1 cellular context compared by ENCODE assay signal in genomic region chr1:28737245-28738137, GRCh38.
A peak's percentile ranks its signal among the peaks of the same experiment; 100 is the strongest.
TF ChIP-seq lines count a peak whose summit lies in the region.

No MANE protein-coding gene starts in this region.

TF ChIP-seq in HepG2, 621 proteins besides CTCF, POLR2A, EP300 and RAD21 (continued from another document and continues in another):
- TF ChIP-seq, protein P1, sequence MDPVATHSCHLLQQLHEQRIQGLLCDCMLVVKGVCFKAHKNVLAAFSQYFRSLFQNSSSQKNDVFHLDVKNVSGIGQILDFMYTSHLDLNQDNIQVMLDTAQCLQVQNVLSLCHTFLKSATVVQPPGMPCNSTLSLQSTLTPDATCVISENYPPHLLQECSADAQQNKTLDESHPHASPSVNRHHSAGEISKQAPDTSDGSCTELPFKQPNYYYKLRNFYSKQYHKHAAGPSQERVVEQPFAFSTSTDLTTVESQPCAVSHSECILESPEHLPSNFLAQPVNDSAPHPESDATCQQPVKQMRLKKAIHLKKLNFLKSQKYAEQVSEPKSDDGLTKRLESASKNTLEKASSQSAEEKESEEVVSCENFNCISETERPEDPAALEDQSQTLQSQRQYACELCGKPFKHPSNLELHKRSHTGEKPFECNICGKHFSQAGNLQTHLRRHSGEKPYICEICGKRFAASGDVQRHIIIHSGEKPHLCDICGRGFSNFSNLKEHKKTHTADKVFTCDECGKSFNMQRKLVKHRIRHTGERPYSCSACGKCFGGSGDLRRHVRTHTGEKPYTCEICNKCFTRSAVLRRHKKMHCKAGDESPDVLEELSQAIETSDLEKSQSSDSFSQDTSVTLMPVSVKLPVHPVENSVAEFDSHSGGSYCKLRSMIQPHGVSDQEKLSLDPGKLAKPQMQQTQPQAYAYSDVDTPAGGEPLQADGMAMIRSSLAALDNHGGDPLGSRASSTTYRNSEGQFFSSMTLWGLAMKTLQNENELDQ (CRISPR knock-in tag; IDR thresholded peaks at IDR 0.05; ENCODE audit: borderline replicate concordance) = no peak
- TF ChIP-seq, protein P2, sequence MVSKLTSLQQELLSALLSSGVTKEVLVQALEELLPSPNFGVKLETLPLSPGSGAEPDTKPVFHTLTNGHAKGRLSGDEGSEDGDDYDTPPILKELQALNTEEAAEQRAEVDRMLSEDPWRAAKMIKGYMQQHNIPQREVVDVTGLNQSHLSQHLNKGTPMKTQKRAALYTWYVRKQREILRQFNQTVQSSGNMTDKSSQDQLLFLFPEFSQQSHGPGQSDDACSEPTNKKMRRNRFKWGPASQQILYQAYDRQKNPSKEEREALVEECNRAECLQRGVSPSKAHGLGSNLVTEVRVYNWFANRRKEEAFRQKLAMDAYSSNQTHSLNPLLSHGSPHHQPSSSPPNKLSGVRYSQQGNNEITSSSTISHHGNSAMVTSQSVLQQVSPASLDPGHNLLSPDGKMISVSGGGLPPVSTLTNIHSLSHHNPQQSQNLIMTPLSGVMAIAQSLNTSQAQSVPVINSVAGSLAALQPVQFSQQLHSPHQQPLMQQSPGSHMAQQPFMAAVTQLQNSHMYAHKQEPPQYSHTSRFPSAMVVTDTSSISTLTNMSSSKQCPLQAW (CRISPR knock-in tag; IDR thresholded peaks at IDR 0.05) = no peak
- no peak for TF ChIP-seq SIX1 (CRISPR knock-in tag; IDR thresholded peaks at IDR 0.05; ENCODE audit: borderline replicate concordance)
- TF ChIP-seq, protein P3, sequence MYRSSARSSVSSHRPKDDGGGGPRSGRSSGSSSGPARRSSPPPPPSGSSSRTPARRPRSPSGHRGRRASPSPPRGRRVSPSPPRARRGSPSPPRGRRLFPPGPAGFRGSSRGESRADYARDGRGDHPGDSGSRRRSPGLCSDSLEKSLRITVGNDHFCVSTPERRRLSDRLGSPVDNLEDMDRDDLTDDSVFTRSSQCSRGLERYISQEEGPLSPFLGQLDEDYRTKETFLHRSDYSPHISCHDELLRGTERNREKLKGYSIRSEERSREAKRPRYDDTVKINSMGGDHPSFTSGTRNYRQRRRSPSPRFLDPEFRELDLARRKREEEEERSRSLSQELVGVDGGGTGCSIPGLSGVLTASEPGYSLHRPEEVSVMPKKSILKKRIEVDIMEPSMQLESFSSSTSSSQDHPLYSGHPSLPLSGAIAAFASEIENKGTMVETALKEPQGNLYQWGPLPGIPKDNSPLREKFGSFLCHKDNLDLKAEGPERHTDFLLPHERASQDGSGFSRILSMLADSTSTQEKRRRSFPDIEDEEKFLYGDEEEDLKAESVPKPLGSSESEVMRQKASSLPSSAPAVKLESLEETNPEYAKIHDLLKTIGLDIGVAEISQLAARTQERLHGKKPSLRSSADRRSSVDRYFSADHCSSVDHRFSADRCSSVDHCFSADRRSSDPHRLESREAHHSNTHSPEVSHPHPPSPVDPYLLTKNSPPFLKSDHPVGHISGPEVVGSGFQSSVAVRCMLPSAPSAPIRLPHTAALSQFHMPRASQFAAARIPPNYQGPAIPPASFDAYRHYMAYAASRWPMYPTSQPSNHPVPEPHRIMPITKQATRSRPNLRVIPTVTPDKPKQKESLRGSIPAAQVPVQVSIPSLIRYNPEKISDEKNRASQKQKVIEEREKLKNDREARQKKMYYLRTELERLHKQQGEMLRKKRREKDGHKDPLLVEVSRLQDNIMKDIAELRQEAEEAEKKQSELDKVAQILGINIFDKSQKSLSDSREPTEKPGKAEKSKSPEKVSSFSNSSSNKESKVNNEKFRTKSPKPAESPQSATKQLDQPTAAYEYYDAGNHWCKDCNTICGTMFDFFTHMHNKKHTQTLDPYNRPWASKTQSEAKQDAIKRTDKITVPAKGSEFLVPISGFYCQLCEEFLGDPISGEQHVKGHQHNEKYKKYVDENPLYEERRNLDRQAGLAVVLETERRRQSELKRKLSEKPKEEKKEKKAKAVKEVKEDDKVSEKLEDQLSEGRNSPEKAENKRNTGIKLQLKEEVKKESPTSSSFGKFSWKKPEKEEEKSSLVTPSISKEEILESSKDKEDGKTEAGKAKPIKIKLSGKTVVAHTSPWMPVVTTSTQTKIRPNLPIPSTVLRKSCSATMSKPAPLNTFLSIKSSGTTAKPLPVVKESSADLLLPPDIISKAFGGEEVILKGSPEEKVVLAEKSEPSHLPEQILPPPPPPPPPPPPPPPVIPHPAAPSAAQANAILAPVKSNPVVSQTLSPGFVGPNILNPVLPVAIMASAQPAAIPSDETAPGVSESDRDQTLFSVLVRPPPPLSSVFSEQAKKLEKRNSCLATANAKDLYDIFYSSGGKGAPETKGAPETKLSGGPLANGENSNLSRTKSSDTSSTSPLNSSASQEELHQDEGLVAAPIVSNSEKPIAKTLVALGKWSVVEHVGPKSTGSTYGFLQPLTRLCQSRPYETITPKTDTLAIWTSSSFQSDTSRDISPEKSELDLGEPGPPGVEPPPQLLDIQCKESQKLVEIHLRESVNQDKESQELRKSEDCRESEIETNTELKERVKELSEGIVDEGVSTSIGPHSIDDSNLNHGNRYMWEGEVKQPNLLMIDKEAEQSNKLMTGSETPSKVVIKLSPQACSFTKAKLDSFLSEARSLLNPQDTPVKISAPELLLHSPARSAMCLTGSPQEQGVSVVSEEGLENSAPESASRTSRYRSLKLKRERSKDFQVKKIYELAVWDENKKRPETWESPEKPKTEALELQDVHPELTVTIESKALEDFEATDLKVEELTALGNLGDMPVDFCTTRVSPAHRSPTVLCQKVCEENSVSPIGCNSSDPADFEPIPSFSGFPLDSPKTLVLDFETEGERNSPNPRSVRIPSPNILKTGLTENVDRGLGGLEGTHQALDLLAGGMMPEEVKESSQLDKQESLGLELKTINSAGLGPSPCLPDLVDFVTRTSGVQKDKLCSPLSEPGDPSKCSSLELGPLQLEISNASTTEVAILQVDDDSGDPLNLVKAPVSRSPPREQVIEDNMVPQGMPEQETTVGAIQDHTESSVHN (CRISPR knock-in tag; IDR thresholded peaks at IDR 0.05) = no peak
- TF ChIP-seq THRA (CRISPR knock-in tag; IDR thresholded peaks at IDR 0.05; ENCODE audit: borderline replicate concordance) = no peak
- no peak for TF ChIP-seq FOXK2 (IDR thresholded peaks at IDR 0.05)
- no peak for TF ChIP-seq DR1 (CRISPR knock-in tag; IDR thresholded peaks at IDR 0.05)
- no peak for TF ChIP-seq ETS1 (CRISPR knock-in tag; IDR thresholded peaks at IDR 0.05)
- TF ChIP-seq ZNF619 (CRISPR knock-in tag; IDR thresholded peaks at IDR 0.05) = no peak
- TF ChIP-seq ZNF75D (CRISPR knock-in tag; IDR thresholded peaks at IDR 0.05; ENCODE audit: borderline replicate concordance) = peak; percentile 12; the same call in 1 of the 2 replicates
- TF ChIP-seq KDM1A (CRISPR knock-in tag; IDR thresholded peaks at IDR 0.05) = no peak; the same call in 1 of the 2 replicates
- TF ChIP-seq TBL1XR1 (IDR thresholded peaks at IDR 0.05; ENCODE audit: borderline replicate concordance, low read length, partially characterized antibody) = no peak
- TF ChIP-seq ZNF841 (CRISPR knock-in tag; IDR thresholded peaks at IDR 0.05; ENCODE audit: borderline replicate concordance) = no peak
- no peak for TF ChIP-seq SMC3 (IDR thresholded peaks at IDR 0.05; ENCODE audit: low read length)
- TF ChIP-seq FOXJ3 (CRISPR knock-in tag; IDR thresholded peaks at IDR 0.05; ENCODE audit: borderline replicate concordance) = no peak
- TF ChIP-seq, protein P4, sequence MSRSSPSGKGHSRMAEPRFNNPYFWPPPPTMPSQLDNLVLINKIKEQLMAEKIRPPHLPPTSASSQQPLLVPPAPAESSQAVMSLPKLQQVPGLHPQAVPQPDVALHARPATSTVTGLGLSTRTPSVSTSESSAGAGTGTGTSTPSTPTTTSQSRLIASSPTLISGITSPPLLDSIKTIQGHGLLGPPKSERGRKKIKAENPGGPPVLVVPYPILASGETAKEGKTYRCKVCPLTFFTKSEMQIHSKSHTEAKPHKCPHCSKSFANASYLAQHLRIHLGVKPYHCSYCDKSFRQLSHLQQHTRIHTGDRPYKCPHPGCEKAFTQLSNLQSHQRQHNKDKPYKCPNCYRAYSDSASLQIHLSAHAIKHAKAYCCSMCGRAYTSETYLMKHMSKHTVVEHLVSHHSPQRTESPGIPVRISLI (CRISPR knock-in tag; IDR thresholded peaks at IDR 0.05; ENCODE audit: borderline replicate concordance) = no peak
- TF ChIP-seq, protein P5, sequence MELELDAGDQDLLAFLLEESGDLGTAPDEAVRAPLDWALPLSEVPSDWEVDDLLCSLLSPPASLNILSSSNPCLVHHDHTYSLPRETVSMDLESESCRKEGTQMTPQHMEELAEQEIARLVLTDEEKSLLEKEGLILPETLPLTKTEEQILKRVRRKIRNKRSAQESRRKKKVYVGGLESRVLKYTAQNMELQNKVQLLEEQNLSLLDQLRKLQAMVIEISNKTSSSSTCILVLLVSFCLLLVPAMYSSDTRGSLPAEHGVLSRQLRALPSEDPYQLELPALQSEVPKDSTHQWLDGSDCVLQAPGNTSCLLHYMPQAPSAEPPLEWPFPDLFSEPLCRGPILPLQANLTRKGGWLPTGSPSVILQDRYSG (CRISPR knock-in tag; IDR thresholded peaks at IDR 0.05) = no peak
- TF ChIP-seq EZH2 (conservative IDR thresholded peaks at IDR 0.05; ENCODE audit: low read depth, low read length) = no peak
- TF ChIP-seq SMARCC2 (IDR thresholded peaks at IDR 0.05) = no peak
- TF ChIP-seq TMF1 (CRISPR knock-in tag; IDR thresholded peaks at IDR 0.05; ENCODE audit: low read depth) = no peak; the same call in 1 of the 2 replicates
- TF ChIP-seq NCOA5 (CRISPR knock-in tag; IDR thresholded peaks at IDR 0.05) = no peak
- TF ChIP-seq, protein P6, sequence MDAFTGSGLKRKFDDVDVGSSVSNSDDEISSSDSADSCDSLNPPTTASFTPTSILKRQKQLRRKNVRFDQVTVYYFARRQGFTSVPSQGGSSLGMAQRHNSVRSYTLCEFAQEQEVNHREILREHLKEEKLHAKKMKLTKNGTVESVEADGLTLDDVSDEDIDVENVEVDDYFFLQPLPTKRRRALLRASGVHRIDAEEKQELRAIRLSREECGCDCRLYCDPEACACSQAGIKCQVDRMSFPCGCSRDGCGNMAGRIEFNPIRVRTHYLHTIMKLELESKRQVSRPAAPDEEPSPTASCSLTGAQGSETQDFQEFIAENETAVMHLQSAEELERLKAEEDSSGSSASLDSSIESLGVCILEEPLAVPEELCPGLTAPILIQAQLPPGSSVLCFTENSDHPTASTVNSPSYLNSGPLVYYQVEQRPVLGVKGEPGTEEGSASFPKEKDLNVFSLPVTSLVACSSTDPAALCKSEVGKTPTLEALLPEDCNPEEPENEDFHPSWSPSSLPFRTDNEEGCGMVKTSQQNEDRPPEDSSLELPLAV (CRISPR knock-in tag; conservative IDR thresholded peaks at IDR 0.05; ENCODE audit: low read depth) = no peak
- TF ChIP-seq, protein P7, sequence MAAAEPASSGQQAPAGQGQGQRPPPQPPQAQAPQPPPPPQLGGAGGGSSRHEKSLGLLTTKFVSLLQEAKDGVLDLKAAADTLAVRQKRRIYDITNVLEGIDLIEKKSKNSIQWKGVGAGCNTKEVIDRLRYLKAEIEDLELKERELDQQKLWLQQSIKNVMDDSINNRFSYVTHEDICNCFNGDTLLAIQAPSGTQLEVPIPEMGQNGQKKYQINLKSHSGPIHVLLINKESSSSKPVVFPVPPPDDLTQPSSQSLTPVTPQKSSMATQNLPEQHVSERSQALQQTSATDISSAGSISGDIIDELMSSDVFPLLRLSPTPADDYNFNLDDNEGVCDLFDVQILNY (CRISPR knock-in tag; conservative IDR thresholded peaks at IDR 0.05) = no peak
- TF ChIP-seq ZNF564 (CRISPR knock-in tag; IDR thresholded peaks at IDR 0.05) = no peak
- peak; percentile 21; the same call in 1 of the 2 replicates for TF ChIP-seq MAX (IDR thresholded peaks at IDR 0.05)
- TF ChIP-seq, protein P8, sequence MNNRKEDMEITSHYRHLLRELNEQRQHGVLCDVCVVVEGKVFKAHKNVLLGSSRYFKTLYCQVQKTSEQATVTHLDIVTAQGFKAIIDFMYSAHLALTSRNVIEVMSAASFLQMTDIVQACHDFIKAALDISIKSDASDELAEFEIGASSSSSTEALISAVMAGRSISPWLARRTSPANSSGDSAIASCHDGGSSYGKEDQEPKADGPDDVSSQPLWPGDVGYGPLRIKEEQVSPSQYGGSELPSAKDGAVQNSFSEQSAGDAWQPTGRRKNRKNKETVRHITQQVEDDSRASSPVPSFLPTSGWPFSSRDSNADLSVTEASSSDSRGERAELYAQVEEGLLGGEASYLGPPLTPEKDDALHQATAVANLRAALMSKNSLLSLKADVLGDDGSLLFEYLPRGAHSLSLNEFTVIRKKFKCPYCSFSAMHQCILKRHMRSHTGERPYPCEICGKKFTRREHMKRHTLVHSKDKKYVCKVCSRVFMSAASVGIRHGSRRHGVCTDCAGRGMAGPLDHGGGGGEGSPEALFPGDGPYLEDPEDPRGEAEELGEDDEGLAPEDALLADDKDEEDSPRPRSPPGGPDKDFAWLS (CRISPR knock-in tag; IDR thresholded peaks at IDR 0.05; ENCODE audit: borderline replicate concordance) = no peak
- no peak for TF ChIP-seq ELF1 (CRISPR knock-in tag; IDR thresholded peaks at IDR 0.05)
- TF ChIP-seq, protein P9, sequence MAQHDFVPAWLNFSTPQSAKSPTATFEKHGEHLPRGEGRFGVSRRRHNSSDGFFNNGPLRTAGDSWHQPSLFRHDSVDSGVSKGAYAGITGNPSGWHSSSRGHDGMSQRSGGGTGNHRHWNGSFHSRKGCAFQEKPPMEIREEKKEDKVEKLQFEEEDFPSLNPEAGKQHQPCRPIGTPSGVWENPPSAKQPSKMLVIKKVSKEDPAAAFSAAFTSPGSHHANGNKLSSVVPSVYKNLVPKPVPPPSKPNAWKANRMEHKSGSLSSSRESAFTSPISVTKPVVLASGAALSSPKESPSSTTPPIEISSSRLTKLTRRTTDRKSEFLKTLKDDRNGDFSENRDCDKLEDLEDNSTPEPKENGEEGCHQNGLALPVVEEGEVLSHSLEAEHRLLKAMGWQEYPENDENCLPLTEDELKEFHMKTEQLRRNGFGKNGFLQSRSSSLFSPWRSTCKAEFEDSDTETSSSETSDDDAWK (CRISPR knock-in tag; IDR thresholded peaks at IDR 0.05) = no peak
- no peak for TF ChIP-seq TOPORS (CRISPR knock-in tag; IDR thresholded peaks at IDR 0.05)
- peak; percentile 60; the same call in 1 of the 2 replicates for TF ChIP-seq LBX2 (CRISPR knock-in tag; IDR thresholded peaks at IDR 0.05; ENCODE audit: borderline replicate concordance)
- no peak for TF ChIP-seq NBN (conservative IDR thresholded peaks at IDR 0.05)
